34 cellular contexts compared by ENCODE assay signal in the genomic region with DNA sequence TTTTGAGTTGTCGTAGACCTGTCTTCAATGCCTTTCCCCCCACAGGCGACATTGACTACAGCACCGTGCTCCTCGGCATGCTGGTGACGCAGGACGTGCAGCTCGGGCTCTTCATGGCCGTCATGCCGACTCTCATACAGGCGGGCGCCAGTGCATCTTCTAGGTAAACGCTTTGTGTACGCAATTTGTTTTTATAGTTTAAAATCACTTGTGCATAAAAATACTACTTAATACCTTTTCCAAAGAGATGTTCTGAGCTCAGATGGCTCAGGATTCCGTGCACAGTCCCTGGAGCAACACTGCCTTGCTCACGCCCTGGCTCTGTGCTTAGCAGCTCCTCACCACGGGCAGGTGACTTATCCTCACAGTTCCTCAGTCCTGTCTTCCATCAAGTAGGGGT.
"Had no signal": no experiment of that assay in that cellular context is flagged by ENCODE, and none has a peak within 500 bp of the region (broad histone marks: within the 10 kb centered on the region; RNA-seq: fewer than 3 reads in every experiment).

No MANE protein-coding gene starts in this region.

- H3K4me3 Mint-ChIP-seq: activated B cell treated with CpG ODN at 0.5 μM for 24 hours; activated CD8-positive, alpha-beta T cell treated with anti-CD3 and anti-CD28 coated beads for 36 hours; activated naive CD4-positive, alpha-beta T cell treated with anti-CD3 and anti-CD28 coated beads for 36 hours; activated naive CD4-positive, alpha-beta T cell treated with anti-CD3 and anti-CD28 coated beads, Interleukin-2, amount 50 U/mL, for 24 hours; activated naive CD8-positive, alpha-beta T cell treated with anti-CD3 and anti-CD28 coated beads for 36 hours; activated naive CD8-positive, alpha-beta T cell treated with anti-CD3 and anti-CD28 coated beads, Interleukin-2, amount 50 U/mL, for 24 hours; activated T-helper 1 cell treated with anti-CD3 and anti-CD28 coated beads, Interleukin-12 subunit alpha, Interleukin-12 subunit beta, Interleukin-2, Interleukin-4 antibody, amounts not matched to agents 30 ng/mL and 10 ng/mL and 1 ng/mL, durations not matched to agents 14 hours and 24 hours and 36 hours; effector memory CD8-positive, alpha-beta T cell; T-helper 17 cell; T-helper 2 cell treated with Interferon-gamma antibody and Interleukin-4, amounts not matched to agents 5 μg/mL and 100 μg/mL, for 36 hours had no signal

- H3K9me3 ChIP-seq: adrenal gland, body of pancreas, esophagus squamous epithelium, gastroesophageal sphincter had no signal

- H3K27me3 Mint-ChIP-seq: activated B cell treated with CpG ODN at 0.5 μM for 24 hours; activated CD8-positive, alpha-beta T cell treated with anti-CD3 and anti-CD28 coated beads for 36 hours; activated naive CD4-positive, alpha-beta T cell treated with anti-CD3 and anti-CD28 coated beads, Interleukin-2, amount 50 U/mL, for 24 hours; activated naive CD8-positive, alpha-beta T cell treated with anti-CD3 and anti-CD28 coated beads for 36 hours; activated naive CD8-positive, alpha-beta T cell treated with anti-CD3 and anti-CD28 coated beads, Interleukin-2, amount 50 U/mL, for 24 hours; effector memory CD8-positive, alpha-beta T cell; T-helper 17 cell had no signal

- H3K27ac Mint-ChIP-seq: activated B cell treated with CpG ODN at 0.5 μM for 24 hours; activated CD8-positive, alpha-beta T cell treated with anti-CD3 and anti-CD28 coated beads for 36 hours; activated naive CD4-positive, alpha-beta T cell treated with anti-CD3 and anti-CD28 coated beads for 36 hours; activated naive CD8-positive, alpha-beta T cell treated with anti-CD3 and anti-CD28 coated beads for 36 hours; activated naive CD8-positive, alpha-beta T cell treated with anti-CD3 and anti-CD28 coated beads, Interleukin-2, amount 50 U/mL, for 24 hours; activated T-helper 1 cell treated with anti-CD3 and anti-CD28 coated beads, Interleukin-12 subunit alpha, Interleukin-12 subunit beta, Interleukin-2, Interleukin-4 antibody, amounts not matched to agents 30 ng/mL and 10 ng/mL and 1 ng/mL, durations not matched to agents 14 hours and 24 hours and 36 hours; activated T-helper 2 cell treated with anti-CD3 and anti-CD28 coated beads, Interferon-gamma antibody, Interleukin-2, Interleukin-4, amounts not matched to agents 10 μg/mL and 5 μg/mL and 100 μg/mL, durations not matched to agents 14 hours and 24 hours and 36 hours; effector memory CD8-positive, alpha-beta T cell; T-helper 17 cell; T-helper 2 cell treated with Interferon-gamma antibody and Interleukin-4, amounts not matched to agents 5 μg/mL and 100 μg/mL, for 36 hours had no signal

- H3K4me1 Mint-ChIP-seq: activated B cell treated with CpG ODN at 0.5 μM for 24 hours had no signal

- ATAC-seq: activated CD4-positive, CD25-positive, alpha-beta regulatory T cell treated with anti-CD3 and anti-CD28 coated beads, Interleukin-2, amount 50 U/mL, for 24 hours; activated CD8-positive, alpha-beta T cell treated with anti-CD3 and anti-CD28 coated beads for 36 hours; activated naive CD8-positive, alpha-beta T cell treated with anti-CD3 and anti-CD28 coated beads, Interleukin-2, amount 50 U/mL, for 24 hours; body of pancreas; effector memory CD8-positive, alpha-beta T cell; gastroesophageal sphincter; T-helper 17 cell had no signal

- H3K27ac ChIP-seq: adrenal gland, body of pancreas, epithelial cell of prostate, esophagus squamous epithelium, gastroesophageal sphincter, WERI-Rb-1 had no signal

- H3K9me3 Mint-ChIP-seq: activated B cell treated with CpG ODN at 0.5 μM for 24 hours; activated CD8-positive, alpha-beta T cell treated with anti-CD3 and anti-CD28 coated beads for 36 hours; activated naive CD4-positive, alpha-beta T cell treated with anti-CD3 and anti-CD28 coated beads for 36 hours; activated naive CD4-positive, alpha-beta T cell treated with anti-CD3 and anti-CD28 coated beads, Interleukin-2, amount 50 U/mL, for 24 hours; activated naive CD8-positive, alpha-beta T cell treated with anti-CD3 and anti-CD28 coated beads for 36 hours; activated naive CD8-positive, alpha-beta T cell treated with anti-CD3 and anti-CD28 coated beads, Interleukin-2, amount 50 U/mL, for 24 hours; activated T-helper 1 cell treated with anti-CD3 and anti-CD28 coated beads, Interleukin-12 subunit alpha, Interleukin-12 subunit beta, Interleukin-2, Interleukin-4 antibody, amounts not matched to agents 30 ng/mL and 10 ng/mL and 1 ng/mL, durations not matched to agents 14 hours and 24 hours and 36 hours; activated T-helper 2 cell treated with anti-CD3 and anti-CD28 coated beads, Interferon-gamma antibody, Interleukin-2, Interleukin-4, amounts not matched to agents 10 μg/mL and 5 μg/mL and 100 μg/mL, durations not matched to agents 14 hours and 24 hours and 36 hours; effector memory CD8-positive, alpha-beta T cell; T-helper 2 cell treated with Interferon-gamma antibody and Interleukin-4, amounts not matched to agents 5 μg/mL and 100 μg/mL, for 36 hours had no signal

- H3K27me3 ChIP-seq: adrenal gland, body of pancreas, esophagus squamous epithelium, gastroesophageal sphincter had no signal

- H3K4me3 ChIP-seq: adrenal gland, body of pancreas, esophagus squamous epithelium, gastroesophageal sphincter had no signal

- DNase-seq: activated B cell treated with CpG ODN at 0.5 μM for 24 hours; activated CD4-positive, alpha-beta T cell treated with anti-CD3 and anti-CD28 coated beads for 48 hours; activated CD4-positive, alpha-beta T cell treated with anti-CD3 and anti-CD28 coated beads, Interleukin-2, amount 50 U/mL, for 1 hour; activated CD4-positive, alpha-beta T cell treated with anti-CD3 and anti-CD28 coated beads, Interleukin-2, amount 50 U/mL, for 48 hours; activated CD8-positive, alpha-beta memory T cell treated with anti-CD3 and anti-CD28 coated beads for 24 hours; activated CD8-positive, alpha-beta T cell treated with anti-CD3 and anti-CD28 coated beads for 36 hours; activated effector memory CD4-positive, alpha-beta T cell treated with anti-CD3 and anti-CD28 coated beads, Interleukin-2, amount 50 U/mL, for 16 hours; activated naive CD4-positive, alpha-beta T cell treated with anti-CD3 and anti-CD28 coated beads for 36 hours; activated naive CD8-positive, alpha-beta T cell treated with anti-CD3 and anti-CD28 coated beads for 36 hours; activated naive CD8-positive, alpha-beta T cell treated with anti-CD3 and anti-CD28 coated beads, Interleukin-2, amount 50 U/mL, for 24 hours; activated T-cell treated with anti-CD3 and anti-CD28 coated beads, Interleukin-2, amount 50 U/mL, for 1 hour; activated T-cell treated with anti-CD3 and anti-CD28 coated beads, Interleukin-2, amount 50 U/mL, for 48 hours; adrenal gland; amygdala; aorta; body of pancreas; caudate nucleus; cortex of kidney; dermis blood vessel endothelial cell; effector CD4-positive, alpha-beta T cell; effector memory CD8-positive, alpha-beta T cell; esophagus squamous epithelium; foreskin melanocyte; T-helper 1 cell; T-helper 17 cell; T1000; WERI-Rb-1 had no signal

- H3K4me1 ChIP-seq: adrenal gland, body of pancreas, esophagus squamous epithelium, gastroesophageal sphincter had no signal
